18 cellular contexts compared by ENCODE assay signal in the genomic region with DNA sequence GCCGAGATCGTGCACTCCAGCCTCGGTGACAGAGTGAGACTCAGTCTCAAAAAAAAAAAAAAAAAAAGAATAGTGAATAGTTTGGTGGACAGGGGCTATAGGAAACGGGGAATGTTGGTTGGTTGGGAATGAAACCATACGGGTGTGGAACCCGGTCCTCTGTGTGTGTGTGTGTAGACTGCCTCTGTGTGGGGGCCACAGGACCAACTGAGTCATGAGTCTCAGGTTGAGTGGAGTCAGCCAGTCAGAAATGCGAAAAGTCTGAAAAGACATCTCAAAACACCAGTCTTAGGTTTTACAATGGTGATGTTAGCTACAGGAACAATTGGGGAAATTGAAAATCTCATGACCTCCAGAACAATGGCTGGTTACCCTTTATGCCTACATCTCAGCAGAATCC. TPM values are rescaled to one million over a fixed set of nuclear protein-coding genes. Genes with fewer than 3 reads are reported as not detected.
DNase-seq lines count a peak whose midpoint lies in the region; ATAC-seq and TF ChIP-seq lines count a peak whose summit lies in the region.
"Had no signal": no experiment of that assay in that cellular context is flagged by ENCODE, and none has a peak within 500 bp of the region (broad histone marks: within the 10 kb centered on the region; RNA-seq: fewer than 3 reads in every experiment).

No MANE protein-coding gene starts in this region.

- no peak overlapping the region for H3K4me3 Mint-ChIP-seq in activated CD4-positive, alpha-beta T cell treated with anti-CD3 and anti-CD28 coated beads, Interleukin-2, amount 10 ng/mL, durations not matched to agents 24 days and 14 days
- H3K4me3 Mint-ChIP-seq in activated T-helper 1 cell treated with anti-CD3 and anti-CD28 coated beads, Interleukin-12 subunit alpha, Interleukin-12 subunit beta, Interleukin-2, Interleukin-4 antibody, amounts not matched to agents 30 ng/mL and 10 ng/mL and 1 ng/mL, durations not matched to agents 14 hours and 24 hours and 36 hours: no peak overlapping the region
- H3K4me3 Mint-ChIP-seq: CD4-positive, alpha-beta T cell; H9 had no signal

- H3K9me3 Mint-ChIP-seq in activated CD4-positive, alpha-beta T cell treated with anti-CD3 and anti-CD28 coated beads, Interleukin-2, amount 10 ng/mL, durations not matched to agents 24 days and 14 days: no peaks in the 10 kb centered on the region
- no peaks in the 10 kb centered on the region for H3K9me3 Mint-ChIP-seq in activated T-helper 1 cell treated with anti-CD3 and anti-CD28 coated beads, Interleukin-12 subunit alpha, Interleukin-12 subunit beta, Interleukin-2, Interleukin-4 antibody, amounts not matched to agents 30 ng/mL and 10 ng/mL and 1 ng/mL, durations not matched to agents 14 hours and 24 hours and 36 hours
- H3K9me3 Mint-ChIP-seq: CD4-positive, alpha-beta T cell had no signal

- H3K4me1 ChIP-seq in sigmoid colon: no peaks in the 10 kb centered on the region

- H3K27ac ChIP-seq in sigmoid colon: no peak overlapping the region

- peak; percentile 83 for ATAC-seq in stimulated activated naive CD8-positive, alpha-beta T cell treated with anti-CD3 and anti-CD28 coated beads, Interleukin-15, Interleukin-2, amounts not matched to agents 100 U/mL and 50 U/mL, for 24 hours
- ATAC-seq: GM12878 had no signal

- 91 to 94% methylated on average over 7 of the region's 7 CpGs for WGBS in sigmoid colon, 2 donors

- no peaks in the 10 kb centered on the region for H3K9me3 ChIP-seq in sigmoid colon

- intact Hi-C loops in activated CD4-positive, alpha-beta T cell treated with anti-CD3 and anti-CD28 coated beads, Interleukin-2, amount 10 ng/mL, durations not matched to agents 24 days and 14 days (cut with micrococcal nuclease): no loop called here
- intact Hi-C loops in activated T-helper 1 cell treated with anti-CD3 and anti-CD28 coated beads, Interleukin-12 subunit alpha, Interleukin-12 subunit beta, Interleukin-2, Interleukin-4 antibody, amounts not matched to agents 30 ng/mL and 10 ng/mL and 1 ng/mL, durations not matched to agents 14 hours and 24 hours and 36 hours (cut with micrococcal nuclease): no loop called here
- intact Hi-C loops in sigmoid colon (cut with DNase I): no loop called here

- peaks cover 13% of the 10 kb centered on the region for H3K4me1 Mint-ChIP-seq in activated CD4-positive, alpha-beta T cell treated with anti-CD3 and anti-CD28 coated beads, Interleukin-2, amount 10 ng/mL, durations not matched to agents 24 days and 14 days
- H3K4me1 Mint-ChIP-seq in activated T-helper 1 cell treated with anti-CD3 and anti-CD28 coated beads, Interleukin-12 subunit alpha, Interleukin-12 subunit beta, Interleukin-2, Interleukin-4 antibody, amounts not matched to agents 30 ng/mL and 10 ng/mL and 1 ng/mL, durations not matched to agents 14 hours and 24 hours and 36 hours (ENCODE audit: low read depth): peaks cover 5% of the 10 kb centered on the region

- no peak for TF ChIP-seq CTCF in sigmoid colon (IDR thresholded peaks at IDR 0.05)

- H3K36me3 Mint-ChIP-seq in activated CD4-positive, alpha-beta T cell treated with anti-CD3 and anti-CD28 coated beads, Interleukin-2, amount 10 ng/mL, durations not matched to agents 24 days and 14 days (ENCODE audit: low read depth): no peaks in the 10 kb centered on the region
- no peaks in the 10 kb centered on the region for H3K36me3 Mint-ChIP-seq in activated T-helper 1 cell treated with anti-CD3 and anti-CD28 coated beads, Interleukin-12 subunit alpha, Interleukin-12 subunit beta, Interleukin-2, Interleukin-4 antibody, amounts not matched to agents 30 ng/mL and 10 ng/mL and 1 ng/mL, durations not matched to agents 14 hours and 24 hours and 36 hours (ENCODE audit: low read depth)

- no peak for TF ChIP-seq EP300 in sigmoid colon (IDR thresholded peaks at IDR 0.05)

- DNase-seq in activated CD4-positive, alpha-beta T cell treated with anti-CD3 and anti-CD28 coated beads, Interleukin-2, amount 10 ng/mL, durations not matched to agents 24 days and 14 days: no peak
- DNase-seq in activated CD4-positive, alpha-beta T cell treated with anti-CD3 and anti-CD28 coated beads for 1 hour: no peak
- DNase-seq in stimulated activated CD4-positive, alpha-beta T cell treated with anti-CD3 and anti-CD28 coated beads, Interleukin-12 subunit alpha, Interleukin-12 subunit beta, amount 100 ng/mL, for 48 hours (ENCODE audit: low read depth in 2 of 3, low spot score in 1 of 3): peak in 2 of 3 donors; percentile 12 to 34
- DNase-seq in stimulated activated CD4-positive, alpha-beta T cell treated with anti-CD3 and anti-CD28 coated beads, Interleukin-4, amount 100 ng/mL, for 1 hour: no peak
- DNase-seq in activated T-helper 1 cell treated with anti-CD3 and anti-CD28 coated beads, Interleukin-12 subunit alpha, Interleukin-12 subunit beta, Interleukin-2, Interleukin-4 antibody, amounts not matched to agents 30 ng/mL and 10 ng/mL and 1 ng/mL, durations not matched to agents 14 hours and 24 hours and 36 hours (ENCODE audit: low spot score): no peak
- peak; percentile 42 for DNase-seq in stimulated activated naive CD8-positive, alpha-beta T cell treated with anti-CD3 and anti-CD28 coated beads, Interleukin-15, Interleukin-2, amounts not matched to agents 100 U/mL and 50 U/mL, for 24 hours
- DNase-seq in sigmoid colon: no peak
- DNase-seq: AML-193; Calu3; CD4-positive, alpha-beta T cell; DMS79; H9; KBM-7; NCI-H1105; NCI-H187; NCI-H446 had no signal

- no peaks in the 10 kb centered on the region for H3K36me3 ChIP-seq in sigmoid colon

- H3K27me3 ChIP-seq in sigmoid colon: no peaks in the 10 kb centered on the region

- peak overlapping the region; percentile 65 for H3K27ac Mint-ChIP-seq in activated CD4-positive, alpha-beta T cell treated with anti-CD3 and anti-CD28 coated beads, Interleukin-2, amount 10 ng/mL, durations not matched to agents 24 days and 14 days
- H3K27ac Mint-ChIP-seq in activated T-helper 1 cell treated with anti-CD3 and anti-CD28 coated beads, Interleukin-12 subunit alpha, Interleukin-12 subunit beta, Interleukin-2, Interleukin-4 antibody, amounts not matched to agents 30 ng/mL and 10 ng/mL and 1 ng/mL, durations not matched to agents 14 hours and 24 hours and 36 hours: peak overlapping the region; percentile 44
- H3K27ac Mint-ChIP-seq: CD4-positive, alpha-beta T cell had no signal

- no peak for TF ChIP-seq POLR2A in sigmoid colon (IDR thresholded peaks at IDR 0.05)

- no peak overlapping the region for H3K4me3 ChIP-seq in sigmoid colon
- H3K4me3 ChIP-seq: GM12878 had no signal

- H3K27me3 Mint-ChIP-seq in activated CD4-positive, alpha-beta T cell treated with anti-CD3 and anti-CD28 coated beads, Interleukin-2, amount 10 ng/mL, durations not matched to agents 24 days and 14 days: no peaks in the 10 kb centered on the region
- H3K27me3 Mint-ChIP-seq in activated T-helper 1 cell treated with anti-CD3 and anti-CD28 coated beads, Interleukin-12 subunit alpha, Interleukin-12 subunit beta, Interleukin-2, Interleukin-4 antibody, amounts not matched to agents 30 ng/mL and 10 ng/mL and 1 ng/mL, durations not matched to agents 14 hours and 24 hours and 36 hours (ENCODE audit: insufficient read depth): no peaks in the 10 kb centered on the region
- H3K27me3 Mint-ChIP-seq: CD4-positive, alpha-beta T cell had no signal

RNA-seq across cellular contexts. Expression of gene ZDHHC19, which starts 44.5 kb away (rescaled TPM):
- total RNA-seq in activated CD4-positive, alpha-beta T cell treated with anti-CD3 and anti-CD28 coated beads, Interleukin-2, amount 10 ng/mL, durations not matched to agents 24 days and 14 days: not detected in 2 replicates
- 0.36 TPM in 1 of 2 replicates, not detected in the other for total RNA-seq in activated T-helper 1 cell treated with anti-CD3 and anti-CD28 coated beads, Interleukin-12 subunit alpha, Interleukin-12 subunit beta, Interleukin-2, Interleukin-4 antibody, amounts not matched to agents 30 ng/mL and 10 ng/mL and 1 ng/mL, durations not matched to agents 14 hours and 24 hours and 36 hours
- under 1 TPM in 1 of 4 donors, not detected in 3; 0.99 TPM for total RNA-seq in sigmoid colon
- polyA plus RNA-seq in sigmoid colon: under 1 TPM in 1 of 3 donors, not detected in 2; 0.38 TPM
- total RNA-seq: Calu3; CD4-positive, alpha-beta T cell; G401; GM12878 had no signal

RNA-seq across cellular contexts. Expression of gene SLC51A, which starts 49.6 kb away (rescaled TPM):
- total RNA-seq in activated CD4-positive, alpha-beta T cell treated with anti-CD3 and anti-CD28 coated beads, Interleukin-2, amount 10 ng/mL, durations not matched to agents 24 days and 14 days: not detected in 2 replicates
- not detected in 2 replicates for total RNA-seq in activated T-helper 1 cell treated with anti-CD3 and anti-CD28 coated beads, Interleukin-12 subunit alpha, Interleukin-12 subunit beta, Interleukin-2, Interleukin-4 antibody, amounts not matched to agents 30 ng/mL and 10 ng/mL and 1 ng/mL, durations not matched to agents 14 hours and 24 hours and 36 hours
- not detected for total RNA-seq in sigmoid colon
- polyA plus RNA-seq in sigmoid colon: 10 to 100 TPM in 2 of 3 donors, 1 to 10 TPM in 1; 7.8 to 22.7 (median 11.1) TPM
- total RNA-seq: Calu3; CD4-positive, alpha-beta T cell; G401; GM12878 had no signal

Comparison
In these comparisons a context has a peak if more than half of its experiments do, and no peak if none do; other contexts are left out.
1. DNase-seq: peak in stimulated activated CD4-positive, alpha-beta T cell treated with anti-CD3 and anti-CD28 coated beads, Interleukin-12 subunit alpha, Interleukin-12 subunit beta, amount 100 ng/mL, for 48 hours (2 of 3) and stimulated activated naive CD8-positive, alpha-beta T cell treated with anti-CD3 and anti-CD28 coated beads, Interleukin-15, Interleukin-2, amounts not matched to agents 100 U/mL and 50 U/mL, for 24 hours (single experiment); none in activated CD4-positive, alpha-beta T cell treated with anti-CD3 and anti-CD28 coated beads, Interleukin-2, amount 10 ng/mL, durations not matched to agents 24 days and 14 days (single experiment), activated CD4-positive, alpha-beta T cell treated with anti-CD3 and anti-CD28 coated beads for 1 hour (single experiment), stimulated activated CD4-positive, alpha-beta T cell treated with anti-CD3 and anti-CD28 coated beads, Interleukin-4, amount 100 ng/mL, for 1 hour (single experiment), activated T-helper 1 cell treated with anti-CD3 and anti-CD28 coated beads, Interleukin-12 subunit alpha, Interleukin-12 subunit beta, Interleukin-2, Interleukin-4 antibody, amounts not matched to agents 30 ng/mL and 10 ng/mL and 1 ng/mL, durations not matched to agents 14 hours and 24 hours and 36 hours (single experiment) and sigmoid colon (single experiment).